In the genomic region with DNA sequence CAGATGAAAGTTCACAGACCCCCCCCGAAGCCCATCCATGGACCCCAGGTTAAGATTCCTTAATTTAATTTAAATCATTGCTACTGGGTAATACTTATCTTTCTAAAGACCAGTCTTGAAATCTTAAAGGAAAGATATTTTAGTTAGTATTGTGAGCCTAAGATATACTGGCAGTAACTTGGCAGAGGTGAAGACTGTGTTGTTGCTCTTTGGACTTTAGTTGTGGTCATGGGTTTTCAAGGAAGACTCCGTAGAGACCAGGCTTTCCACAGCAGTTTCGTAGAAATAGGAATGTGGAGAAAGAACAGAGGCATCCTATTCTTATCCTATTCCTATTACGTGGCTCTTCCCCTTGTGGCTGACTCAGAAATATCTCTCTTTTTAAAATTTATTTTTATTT, we compare ENCODE assay signal across 29 cellular contexts.
"Had no signal": no experiment of that assay in that cellular context is flagged by ENCODE, and none has a peak within 500 bp of the region (broad histone marks: within the 10 kb centered on the region; RNA-seq: fewer than 3 reads in every experiment).

No MANE protein-coding gene starts in this region.

- H3K4me2 ChIP-seq: smooth muscle cell had no signal

- DNase-seq: naive thymus-derived CD8-positive, alpha-beta T cell; nephron progenitor cell; nucleus accumbens; posterior cingulate gyrus; psoas muscle; right cardiac atrium; right lobe of liver; sigmoid colon; spleen; stimulated activated CD4-positive, alpha-beta T cell treated with anti-CD3 and anti-CD28 coated beads, Interleukin-12 subunit alpha, Interleukin-12 subunit beta, amount 100 ng/mL, for 4 hours; stimulated activated CD4-positive, alpha-beta T cell treated with anti-CD3 and anti-CD28 coated beads, Interleukin-1b, Interleukin-23, amount 100 ng/mL, for 48 hours; stimulated activated CD4-positive, alpha-beta T cell treated with anti-CD3 and anti-CD28 coated beads, Interleukin-4, amount 100 ng/mL, for 1 hour; stimulated activated CD4-positive, alpha-beta T cell treated with anti-CD3 and anti-CD28 coated beads, Interleukin-4, amount 100 ng/mL, for 4 hours; stimulated activated CD8-positive, alpha-beta memory T cell treated with anti-CD3 and anti-CD28 coated beads, Interleukin-4, amount 100 ng/mL, for 48 hours; stimulated activated naive CD4-positive, alpha-beta T cell; stimulated activated naive CD8-positive, alpha-beta T cell treated with anti-CD3 and anti-CD28 coated beads, Interleukin-15, amount 100 ng/mL, for 72 hours; stimulated activated naive CD8-positive, alpha-beta T cell treated with anti-CD3 and anti-CD28 coated beads, Interleukin-15, Interleukin-2, amounts not matched to agents 100 U/mL and 50 U/mL, for 24 hours; substantia nigra; testis; tibial artery; transverse colon; upper lobe of right lung; uterus had no signal

- H3K9me3 ChIP-seq: neutrophil, psoas muscle, right lobe of liver, sigmoid colon, spleen, suprapubic skin, testis, tibial artery, transverse colon, upper lobe of right lung, uterus had no signal

- H3K4me3 ChIP-seq: psoas muscle, right lobe of liver, sigmoid colon, smooth muscle cell, spleen, suprapubic skin, testis, tibial artery, transverse colon, upper lobe of right lung, uterus had no signal

- H3K36me3 ChIP-seq: right lobe of liver, sigmoid colon, spleen, suprapubic skin, tibial artery, transverse colon, upper lobe of right lung, uterus had no signal

- H3K9ac ChIP-seq: parathyroid adenoma had no signal

- H3K79me2 ChIP-seq: parathyroid adenoma had no signal

- H3K4me1 ChIP-seq: sigmoid colon, suprapubic skin, testis, tibial artery, upper lobe of right lung, uterus had no signal

- ATAC-seq: naive thymus-derived CD8-positive, alpha-beta T cell; natural killer cell treated with Interleukin-12 subunit alpha and Interleukin-12 subunit beta and Interleukin-15 and Interleukin-18, amount 100 ng/mL, for 72 hours; psoas muscle; right cardiac atrium; right lobe of liver; stimulated activated memory B cell treated with anti-CD40 and anti-IgM and Interleukin-4, amounts not matched to agents 10 μg/mL and 1 μg/mL and 100 μg/mL, for 72 hours; stimulated activated naive CD8-positive, alpha-beta T cell treated with anti-CD3 and anti-CD28 coated beads, Interleukin-15, amount 100 ng/mL, for 72 hours; stimulated activated naive CD8-positive, alpha-beta T cell treated with anti-CD3 and anti-CD28 coated beads, Interleukin-15, Interleukin-2, amounts not matched to agents 100 U/mL and 50 U/mL, for 24 hours; upper lobe of right lung had no signal

- H3K27me3 ChIP-seq: neutrophil, right lobe of liver, sigmoid colon, spleen, testis, transverse colon, uterus had no signal

- H2AFZ ChIP-seq: parathyroid adenoma had no signal

- H3K27ac ChIP-seq: neutrophil, parathyroid adenoma, psoas muscle, right lobe of liver, sigmoid colon, spleen, suprapubic skin, testis, tibial artery, transverse colon, upper lobe of right lung, uterus had no signal
